In genomic region chr1:209839875-209840491, GRCh38 we compare ENCODE assay signal across 9 cellular contexts. TPM values are rescaled to one million over a fixed set of nuclear protein-coding genes. Genes with fewer than 3 reads are reported as not detected.
A peak's percentile ranks its signal among the peaks of the same experiment; 100 is the strongest.
DNase-seq lines count a peak whose midpoint lies in the region; ATAC-seq and TF ChIP-seq lines count a peak whose summit lies in the region.
"Had no signal": no experiment of that assay in that cellular context is flagged by ENCODE, and none has a peak within 500 bp of the region (broad histone marks: within the 10 kb centered on the region; RNA-seq: fewer than 3 reads in every experiment).

No MANE protein-coding gene starts in this region.

- peak overlapping the region; percentile 61 for H3K9ac ChIP-seq in skeletal muscle satellite cell (ENCODE audit: low read depth, low read length)

- ATAC-seq in sciatic nerve (no peak), GM21447 (IDR thresholded peaks at IDR 0.05; ENCODE audit: unreplicated experiment) (no peak)

- in situ Hi-C loops in SK-MEL-5 (cut with HindIII; ENCODE audit: low pct_unique_long_range_greater_than_20kb, low sequenced_read_pairs), result loop anchor here (25.0 kb wide), 1 partner anchor 147 kb away; no protein-coding TSS in a partner anchor

- H3K4me3 ChIP-seq in fibroblast of mammary gland (ENCODE audit: control insufficient read depth, low read depth, low read length) (no peak overlapping the region), skeletal muscle satellite cell (ENCODE audit: low read length) (peak overlapping the region; percentile 6)

- DNase-seq in HCEC 1CT, result peak; percentile 95
- peak; percentile 88 for DNase-seq in SK-MEL-5 (ENCODE audit: low read depth, low spot score)
- DNase-seq in fibroblast of mammary gland (ENCODE audit: low read depth), result peak; percentile 95
- no peak for DNase-seq in sciatic nerve (ENCODE audit: low spot score)
- no peak for DNase-seq in NCI-H146 (lab: John Stamatoyannopoulos, UW)
- DNase-seq in GF-D8 (lab: John Stamatoyannopoulos, UW), result no peak
- DNase-seq: NCI-H1930 had no signal

- peaks cover 52% of the 10 kb centered on the region for H3K4me1 ChIP-seq in skeletal muscle satellite cell (ENCODE audit: control insufficient read depth, insufficient read depth, low read length)

- no peaks in the 10 kb centered on the region for H3K9me3 ChIP-seq in skeletal muscle satellite cell (replicated peaks; ENCODE audit: low read length)

- intact Hi-C loops in sciatic nerve (cut with DNase I), result no loop called here

- no peak for TF ChIP-seq CTCF in fibroblast of mammary gland (conservative IDR thresholded peaks at IDR 0.05; ENCODE audit: control insufficient read depth, insufficient read depth, low read depth, low read length)

- H3K27me3 ChIP-seq in skeletal muscle satellite cell (ENCODE audit: control insufficient read depth, insufficient read depth, low read length), result no peaks in the 10 kb centered on the region

- peaks cover 86% of the 10 kb centered on the region for H3K36me3 ChIP-seq in skeletal muscle satellite cell (ENCODE audit: insufficient read depth, low read length)

- H3K4me2 ChIP-seq in skeletal muscle satellite cell (ENCODE audit: low read length), result peak overlapping the region; percentile 62

RNA-seq across cellular contexts. Expression of gene UTP25, which starts 12.2 kb away (rescaled TPM):
- total RNA-seq in SK-MEL-5 (2014; rRNA removed; shearing (Covaris generic)), result 17.0 and 18.0 TPM in 2 replicates
- 7.9 and 9.9 TPM in 2 replicates for polyA plus RNA-seq in SK-MEL-5 (2015; cell fraction: cytosol; rRNA removed)
- polyA plus RNA-seq in SK-MEL-5 (2015; cell fraction: nucleus; rRNA removed), result 18.1 and 18.2 TPM in 2 replicates
- 8.5 and 9.1 TPM in 2 replicates for total RNA-seq in skeletal muscle satellite cell (2012; rRNA removed)
- 7.7 TPM for total RNA-seq in sciatic nerve

RNA-seq across cellular contexts. Expression of gene IRF6, which starts 34.0 kb away (rescaled TPM):
- total RNA-seq in SK-MEL-5 (2014; rRNA removed; shearing (Covaris generic)), result not detected in 2 replicates
- polyA plus RNA-seq in SK-MEL-5 (2015; cell fraction: cytosol; rRNA removed), result 0.01 TPM in 1 of 2 replicates, not detected in the other
- polyA plus RNA-seq in SK-MEL-5 (2015; cell fraction: nucleus; rRNA removed), result not detected in 2 replicates
- total RNA-seq in skeletal muscle satellite cell (2012; rRNA removed), result 0.25 TPM in 1 of 2 replicates, not detected in the other
- 1.8 TPM for total RNA-seq in sciatic nerve

RNA-seq across cellular contexts. Expression of gene C1orf74, which starts 55.6 kb away (rescaled TPM):
- total RNA-seq in SK-MEL-5 (2014; rRNA removed; shearing (Covaris generic)), result 3.4 and 4.8 TPM in 2 replicates
- polyA plus RNA-seq in SK-MEL-5 (2015; cell fraction: cytosol; rRNA removed), result 2.5 and 2.6 TPM in 2 replicates
- polyA plus RNA-seq in SK-MEL-5 (2015; cell fraction: nucleus; rRNA removed), result 3.7 and 4.1 TPM in 2 replicates
- 2.8 TPM in 2 replicates for total RNA-seq in skeletal muscle satellite cell (2012; rRNA removed)
- total RNA-seq in sciatic nerve, result 1.5 TPM

Comparison
In these comparisons a context has a peak if more than half of its experiments do, and no peak if none do; other contexts are left out.
1. DNase-seq: peak in HCEC 1CT (single experiment), SK-MEL-5 (single experiment) and fibroblast of mammary gland (single experiment); none in sciatic nerve (single experiment), NCI-H146 (single experiment) and GF-D8 (single experiment).